Comparison of ENCODE assay signal across 1 cellular context in genomic region chr17:79011451-79012147, GRCh38.
TF ChIP-seq lines count a peak whose summit lies in the region.

No MANE protein-coding gene starts in this region.

TF ChIP-seq in K562, 482 proteins besides CTCF, POLR2A, EP300 and RAD21 (continued from another document and continues in another):
- TF ChIP-seq ZNF592 (IDR thresholded peaks at IDR 0.05) (peak; percentile 99), MTA3 (IDR thresholded peaks at IDR 0.05; ENCODE audit: borderline replicate concordance) (no peak), STAG1 (CRISPR knock-in tag; IDR thresholded peaks at IDR 0.05; ENCODE audit: borderline replicate concordance) (no peak), NCOA1 (IDR thresholded peaks at IDR 0.05; ENCODE audit: low read depth) (no peak), GABPB2 (CRISPR knock-in tag; conservative IDR thresholded peaks at IDR 0.05) (peak; percentile 86; the same call in 1 of the 2 replicates), ZBTB2 (IDR thresholded peaks at IDR 0.05) (no peak), FOXK1 (CRISPR knock-in tag; IDR thresholded peaks at IDR 0.05; ENCODE audit: borderline replicate concordance) (no peak), ETS2 (tag; IDR thresholded peaks at IDR 0.05; ENCODE audit: borderline replicate concordance, poor library complexity, severe bottlenecking) (peak; percentile 94), ZBTB7A (IDR thresholded peaks at IDR 0.05; ENCODE audit: borderline replicate concordance, control insufficient read depth, low read depth, low read length) (no peak), BRCA1 (IDR thresholded peaks at IDR 0.05) (no peak), BRCA1 (CRISPR knock-in tag; IDR thresholded peaks at IDR 0.05) (no peak), MAFF (IDR thresholded peaks at IDR 0.05; ENCODE audit: low read length) (no peak), NUFIP1 (IDR thresholded peaks at IDR 0.05; ENCODE audit: partially characterized antibody) (no peak), STAT5A (IDR thresholded peaks at IDR 0.05; ENCODE audit: borderline replicate concordance, low read length) (0 out of 2 replicates have a peak, but pooled peaks have one; percentile 37), MCM5 (IDR thresholded peaks at IDR 0.05; ENCODE audit: low read depth) (no peak), PRMT5 (CRISPR knock-in tag; IDR thresholded peaks at IDR 0.05) (no peak), MTA2 (IDR thresholded peaks at IDR 0.05; ENCODE audit: low read depth) (no peak), PRDM10 (IDR thresholded peaks at IDR 0.05; ENCODE audit: partially characterized antibody) (no peak), ZNF133 (CRISPR knock-in tag; IDR thresholded peaks at IDR 0.05) (peak; percentile 86; the same call in 1 of the 2 replicates), ZNF239 (CRISPR knock-in tag; IDR thresholded peaks at IDR 0.05) (peak; percentile 96), RBM25 (IDR thresholded peaks at IDR 0.05; ENCODE audit: low read depth, low read length, severe bottlenecking) (no peak), ARNT (IDR thresholded peaks at IDR 0.05) (no peak), SAFB2 (IDR thresholded peaks at IDR 0.05; ENCODE audit: borderline replicate concordance, low read depth, low read length, severe bottlenecking) (no peak), SMAD4 (CRISPR knock-in tag; conservative IDR thresholded peaks at IDR 0.05) (peak; percentile 100), MNT (conservative IDR thresholded peaks at IDR 0.05) (no peak), FIP1L1 (IDR thresholded peaks at IDR 0.05; ENCODE audit: low read depth, low read length, poor library complexity, severe bottlenecking) (no peak), IRF1 (CRISPR knock-in tag; IDR thresholded peaks at IDR 0.05; ENCODE audit: borderline replicate concordance) (no peak), CBX5 (IDR thresholded peaks at IDR 0.05; ENCODE audit: borderline replicate concordance, low read depth) (no peak), SP2 (IDR thresholded peaks at IDR 0.05; ENCODE audit: extremely low read depth, low read depth, low read length, poor library complexity, severe bottlenecking) (no peak), JUNB (CRISPR knock-in tag; conservative IDR thresholded peaks at IDR 0.05) (no peak), KLF13 (tag; IDR thresholded peaks at IDR 0.05; ENCODE audit: borderline replicate concordance, low read depth) (0 out of 2 replicates have a peak, but pooled peaks have one; percentile 31), ZNF280B (CRISPR knock-in tag; IDR thresholded peaks at IDR 0.05) (no peak), TFAM (CRISPR knock-in tag; conservative IDR thresholded peaks at IDR 0.05) (no peak), JUN (IDR thresholded peaks at IDR 0.05; ENCODE audit: borderline replicate concordance, low read depth, low read length) (0 out of 2 replicates have a peak, but pooled peaks have one; percentile 8), JUN (CRISPR knock-in tag; IDR thresholded peaks at IDR 0.05; ENCODE audit: borderline replicate concordance) (no peak), EZH2 (IDR thresholded peaks at IDR 0.05; ENCODE audit: borderline replicate concordance, low read depth, low read length) (no peak), ZNF277 (CRISPR knock-in tag; IDR thresholded peaks at IDR 0.05; ENCODE audit: borderline replicate concordance) (no peak), SNIP1 (IDR thresholded peaks at IDR 0.05; ENCODE audit: low read depth) (no peak), HNRNPH1 (optimal IDR thresholded peaks at IDR 0.05; ENCODE audit: low read depth, low read length) (no peak), BCL6 (CRISPR knock-in tag; IDR thresholded peaks at IDR 0.05) (peak; percentile 98), PHF20 (IDR thresholded peaks at IDR 0.05; ENCODE audit: partially characterized antibody) (no peak), NFIX (CRISPR knock-in tag; IDR thresholded peaks at IDR 0.05; ENCODE audit: low read depth) (peak; percentile 60), ILF3 (IDR thresholded peaks at IDR 0.05; ENCODE audit: borderline replicate concordance) (no peak), ID3 (CRISPR knock-in tag; IDR thresholded peaks at IDR 0.05) (peak; percentile 91), ID3 (tag; IDR thresholded peaks at IDR 0.05) (peak; percentile 91), FOSL1 (tag; conservative IDR thresholded peaks at IDR 0.05) (peak; percentile 83), FOXM1 (IDR thresholded peaks at IDR 0.05; ENCODE audit: low read depth) (no peak), FOXM1 (CRISPR knock-in tag; IDR thresholded peaks at IDR 0.05; ENCODE audit: low read depth) (no peak), MEF2D (tag; conservative IDR thresholded peaks at IDR 0.05; ENCODE audit: low read depth) (peak; percentile 96), RBM34 (IDR thresholded peaks at IDR 0.05; ENCODE audit: borderline replicate concordance, insufficient read depth, low read length) (no peak), MYNN (IDR thresholded peaks at IDR 0.05) (no peak), MYNN (CRISPR knock-in tag; IDR thresholded peaks at IDR 0.05) (no peak), ZFP91 (CRISPR knock-in tag; IDR thresholded peaks at IDR 0.05) (no peak), ELF1 (tag; IDR thresholded peaks at IDR 0.05) (no peak)
